Comparison of ENCODE assay signal across 29 cellular contexts in the genomic region with DNA sequence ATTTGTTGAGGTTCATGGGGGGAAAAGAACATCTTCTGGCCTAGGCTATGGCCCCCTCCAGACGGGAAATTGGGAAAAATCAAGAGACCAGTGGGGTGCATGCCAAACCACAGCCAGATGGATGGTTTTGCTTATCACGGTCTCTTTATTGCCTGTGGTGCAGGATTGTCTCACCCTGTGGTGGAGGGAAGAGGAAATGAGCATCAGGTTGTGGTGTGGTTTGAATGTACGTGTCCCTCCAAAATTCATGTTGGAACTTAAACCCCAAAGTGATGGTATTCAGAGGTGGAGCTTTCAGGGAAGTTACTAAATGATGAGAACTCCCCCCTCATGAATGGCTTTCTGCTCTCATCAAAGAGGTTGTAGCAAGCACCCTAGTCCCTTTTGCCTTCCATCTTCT.
"Had no signal": no experiment of that assay in that cellular context is flagged by ENCODE, and none has a peak within 500 bp of the region (broad histone marks: within the 10 kb centered on the region; RNA-seq: fewer than 3 reads in every experiment).

No MANE protein-coding gene starts in this region.

- H3K27ac Mint-ChIP-seq: activated B cell treated with CpG ODN at 0.5 μM for 24 hours; activated CD4-positive, alpha-beta memory T cell treated with anti-CD3 and anti-CD28 coated beads for 36 hours; activated CD4-positive, alpha-beta T cell treated with anti-CD3 and anti-CD28 coated beads, Interleukin-2, amount 10 ng/mL, durations not matched to agents 24 days and 14 days; activated naive CD4-positive, alpha-beta T cell treated with anti-CD3 and anti-CD28 coated beads for 36 hours; activated naive CD8-positive, alpha-beta T cell treated with anti-CD3 and anti-CD28 coated beads, Interleukin-2, amount 10 ng/mL, durations not matched to agents 7 days and 5 days; activated T-helper 17 cell treated with anti-CD3 and anti-CD28 coated beads, Interleukin-2, amount 50 U/mL, for 72 hours; T-cell had no signal

- H3K27me3 ChIP-seq: adrenal gland had no signal

- H3K27me3 Mint-ChIP-seq: activated B cell treated with CpG ODN at 0.5 μM for 24 hours; activated CD4-positive, alpha-beta T cell treated with anti-CD3 and anti-CD28 coated beads, Interleukin-2, amount 10 ng/mL, durations not matched to agents 24 days and 14 days; activated T-helper 17 cell treated with anti-CD3 and anti-CD28 coated beads, Interleukin-2, amount 50 U/mL, for 72 hours had no signal

- H3K4me3 Mint-ChIP-seq: activated B cell treated with CpG ODN at 0.5 μM for 24 hours; activated CD4-positive, alpha-beta memory T cell treated with anti-CD3 and anti-CD28 coated beads for 36 hours; activated CD4-positive, alpha-beta T cell treated with anti-CD3 and anti-CD28 coated beads, Interleukin-2, amount 10 ng/mL, durations not matched to agents 24 days and 14 days; activated naive CD4-positive, alpha-beta T cell treated with anti-CD3 and anti-CD28 coated beads for 36 hours; activated naive CD8-positive, alpha-beta T cell treated with anti-CD3 and anti-CD28 coated beads, Interleukin-2, amount 10 ng/mL, durations not matched to agents 7 days and 5 days; activated T-helper 17 cell treated with anti-CD3 and anti-CD28 coated beads, Interleukin-2, amount 50 U/mL, for 72 hours; T-cell had no signal

- H2AFZ ChIP-seq: PC-9 had no signal

- H3K4me1 ChIP-seq: adrenal gland had no signal

- H3K9me3 ChIP-seq: adrenal gland had no signal

- H3K9me3 Mint-ChIP-seq: activated naive CD4-positive, alpha-beta T cell treated with anti-CD3 and anti-CD28 coated beads for 36 hours; activated T-helper 17 cell treated with anti-CD3 and anti-CD28 coated beads, Interleukin-2, amount 50 U/mL, for 72 hours had no signal

- H3K4me3 ChIP-seq: adrenal gland, PC-9, SK-N-MC had no signal

- H3K36me3 ChIP-seq: adrenal gland had no signal

- ATAC-seq: activated T-helper 17 cell treated with anti-CD3 and anti-CD28 coated beads, Interleukin-2, amount 50 U/mL, for 72 hours; Right ventricle myocardium inferior had no signal

- H3K4me1 Mint-ChIP-seq: activated B cell treated with CpG ODN at 0.5 μM for 24 hours had no signal

- DNase-seq: activated B cell treated with CpG ODN at 0.5 μM for 24 hours; activated CD4-positive, alpha-beta memory T cell treated with anti-CD3 and anti-CD28 coated beads for 36 hours; activated CD4-positive, alpha-beta T cell treated with anti-CD3 and anti-CD28 coated beads for 1 hour; activated CD4-positive, alpha-beta T cell treated with anti-CD3 and anti-CD28 coated beads, Interleukin-2, amount 10 ng/mL, durations not matched to agents 24 days and 14 days; activated CD8-positive, alpha-beta memory T cell treated with anti-CD3 and anti-CD28 coated beads for 24 hours; activated gamma-delta T cell; activated naive CD4-positive, alpha-beta T cell treated with anti-CD3 and anti-CD28 coated beads for 36 hours; activated naive CD8-positive, alpha-beta T cell treated with anti-CD3 and anti-CD28 coated beads, Interleukin-2, amount 10 ng/mL, durations not matched to agents 7 days and 5 days; activated T-cell treated with anti-CD3 and anti-CD28 coated beads for 4 hours; activated T-cell treated with anti-CD3 and anti-CD28 coated beads, Interleukin-2, amount 50 U/mL, for 48 hours; adrenal gland; anterior cingulate cortex; central memory CD4-positive, alpha-beta T cell; Karpas-422; NCI-H1092; NCI-H1417; NCI-H1930; NCI-H2171 treated with DMSO at 0.1 percent for 48 hours; NCI-H226; NCI-H526; NCI-H82; NK-92 treated with Interleukin-12 subunit alpha and Interleukin-12 subunit beta, amount 100 ng/mL, for 24 hours; PC-9; T-cell; T-helper 2 cell; T1000 had no signal

- H3K27ac ChIP-seq: adrenal gland, PC-9, SK-N-MC had no signal

- H3K36me3 Mint-ChIP-seq: activated CD4-positive, alpha-beta memory T cell treated with anti-CD3 and anti-CD28 coated beads for 36 hours; activated naive CD8-positive, alpha-beta T cell treated with anti-CD3 and anti-CD28 coated beads, Interleukin-2, amount 10 ng/mL, durations not matched to agents 7 days and 5 days; T-cell had no signal

- H3K4me2 ChIP-seq: PC-9 had no signal
